In genomic region chr12:53989227-53990113, GRCh38 we compare ENCODE assay signal across 1 cellular context.
TF ChIP-seq lines count a peak whose summit lies in the region.

No MANE protein-coding gene starts in this region.

TF ChIP-seq in GM12878, 131 proteins besides CTCF, POLR2A, EP300 and RAD21 (continues in another document):
- no peak for TF ChIP-seq YY1 (IDR thresholded peaks at IDR 0.05; ENCODE audit: low read depth, low read length)
- no peak for TF ChIP-seq ZNF24 (IDR thresholded peaks at IDR 0.05)
- TF ChIP-seq HDAC2 (IDR thresholded peaks at IDR 0.05): no peak
- no peak for TF ChIP-seq USF1 (IDR thresholded peaks at IDR 0.05; ENCODE audit: borderline replicate concordance, extremely low read length, insufficient read depth, low read depth, low read length)
- TF ChIP-seq CEBPZ (IDR thresholded peaks at IDR 0.05; ENCODE audit: low read depth, low read length): no peak
- no peak for TF ChIP-seq HDGF (IDR thresholded peaks at IDR 0.05)
- no peak for TF ChIP-seq BRCA1 (IDR thresholded peaks at IDR 0.05; ENCODE audit: low read depth, low read length)
- TF ChIP-seq HDAC6 (IDR thresholded peaks at IDR 0.05; ENCODE audit: unreplicated experiment): no peak
- TF ChIP-seq ZBTB4 (CRISPR knock-in tag; IDR thresholded peaks at IDR 0.05): no peak
- no peak for TF ChIP-seq SUZ12 (IDR thresholded peaks at IDR 0.05; ENCODE audit: unreplicated experiment)
- TF ChIP-seq NR2C1 (IDR thresholded peaks at IDR 0.05): no peak
- TF ChIP-seq SIN3A (IDR thresholded peaks at IDR 0.05; ENCODE audit: low read depth, low read length): no peak
- no peak for TF ChIP-seq JUNB (IDR thresholded peaks at IDR 0.05)
- no peak for TF ChIP-seq RBBP5 (conservative IDR thresholded peaks at IDR 0.05)
- no peak for TF ChIP-seq ZNF384 (IDR thresholded peaks at IDR 0.05; ENCODE audit: borderline replicate concordance, low read depth, low read length)
- TF ChIP-seq RELB (IDR thresholded peaks at IDR 0.05; ENCODE audit: low read depth): 0 out of 2 replicates have a peak, but pooled peaks have one; percentile 26
- no peak for TF ChIP-seq SMAD5 (IDR thresholded peaks at IDR 0.05; ENCODE audit: low read depth)
- TF ChIP-seq SUPT20H (IDR thresholded peaks at IDR 0.05; ENCODE audit: borderline replicate concordance, control insufficient read depth, low read depth, low read length): no peak
- TF ChIP-seq IRF5 (IDR thresholded peaks at IDR 0.05; ENCODE audit: borderline replicate concordance): no peak
- no peak for TF ChIP-seq PAX8 (IDR thresholded peaks at IDR 0.05)
- TF ChIP-seq CBFB (IDR thresholded peaks at IDR 0.05; ENCODE audit: low read depth): no peak
- 0 out of 4 replicates have a peak, but pooled peaks of 1 of the 2 experiments have one; percentile 11 for TF ChIP-seq ETV6 (conservative IDR thresholded peaks at IDR 0.05 in 1 of 2, IDR thresholded peaks at IDR 0.05 in 1 of 2; ENCODE audit: borderline replicate concordance in 1 of 2, low read depth in 1 of 2)
- TF ChIP-seq YBX1 (IDR thresholded peaks at IDR 0.05): no peak
- peak; percentile 4; the same call in 1 of the 2 replicates for TF ChIP-seq PKNOX1 (IDR thresholded peaks at IDR 0.05)
- 0 out of 3 replicates have a peak, but pooled peaks have one; percentile 34 for TF ChIP-seq POU2F2 (IDR thresholded peaks at IDR 0.05; ENCODE audit: borderline replicate concordance, low read depth, low read length)
- TF ChIP-seq BCL3 (IDR thresholded peaks at IDR 0.05; ENCODE audit: borderline replicate concordance, insufficient read depth, low read depth, low read length, poor library complexity, severe bottlenecking): no peak
- no peak for TF ChIP-seq E2F8 (IDR thresholded peaks at IDR 0.05; ENCODE audit: low read depth, partially characterized antibody)
- no peak for TF ChIP-seq ZNF274 (IDR thresholded peaks at IDR 0.05; ENCODE audit: insufficient read depth, insufficient read length)
- 0 out of 2 replicates have a peak, but pooled peaks have one; percentile 31 for TF ChIP-seq BMI1 (IDR thresholded peaks at IDR 0.05; ENCODE audit: borderline replicate concordance)
- no peak for TF ChIP-seq SMAD1 (IDR thresholded peaks at IDR 0.05; ENCODE audit: low read depth, partially characterized antibody)
- TF ChIP-seq EZH2 (IDR thresholded peaks at IDR 0.05; ENCODE audit: borderline replicate concordance, control insufficient read depth, low read depth, low read length): 0 out of 2 replicates have a peak, but pooled peaks have one; percentile 29
- TF ChIP-seq DPF2 (IDR thresholded peaks at IDR 0.05): 0 out of 2 replicates have a peak, but pooled peaks have one; percentile 16
- no peak for TF ChIP-seq SKIL (IDR thresholded peaks at IDR 0.05; ENCODE audit: low read depth, poor library complexity, severe bottlenecking)
- TF ChIP-seq IRF4 (IDR thresholded peaks at IDR 0.05; ENCODE audit: low read depth, low read length): no peak
- no peak for TF ChIP-seq RUNX3 (IDR thresholded peaks at IDR 0.05; ENCODE audit: low read length)
- TF ChIP-seq ATF7 (IDR thresholded peaks at IDR 0.05; ENCODE audit: low read depth): no peak
- TF ChIP-seq ELK1 (IDR thresholded peaks at IDR 0.05; ENCODE audit: low read depth, low read length): no peak
- peak; percentile 48; the same call in 1 of the 2 replicates for TF ChIP-seq SMC3 (IDR thresholded peaks at IDR 0.05; ENCODE audit: borderline replicate concordance, low read length)
- no peak for TF ChIP-seq MEF2A (IDR thresholded peaks at IDR 0.05; ENCODE audit: insufficient read depth, low read depth, low read length)
- TF ChIP-seq TBL1XR1 (IDR thresholded peaks at IDR 0.05; ENCODE audit: low read depth, low read length): no peak
- TF ChIP-seq CBX5 (IDR thresholded peaks at IDR 0.05; ENCODE audit: low read depth): no peak
- TF ChIP-seq KAT2A (conservative IDR thresholded peaks at IDR 0.05; ENCODE audit: control insufficient read depth, low read depth, low read length): no peak
